ENCODE assay signal across 21 cellular contexts in the genomic region with DNA sequence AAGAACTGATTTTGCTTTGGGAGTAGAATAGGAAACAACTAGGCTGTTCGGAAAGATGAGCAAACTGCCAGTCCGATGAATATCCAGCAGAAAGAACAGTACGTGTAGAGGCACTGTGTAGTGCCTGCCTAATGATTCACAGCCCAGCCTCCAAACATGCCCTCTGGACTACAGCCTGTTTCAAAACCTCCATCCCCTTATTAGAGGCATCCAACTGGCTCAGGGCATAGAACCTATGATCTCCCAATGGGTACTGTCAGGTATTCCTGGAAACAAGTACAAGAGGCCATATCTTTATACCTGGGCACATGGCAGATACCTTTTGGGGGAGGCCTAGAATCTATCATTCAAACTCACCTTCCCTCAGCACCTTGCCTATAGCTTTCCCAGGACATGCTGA. TPM values are rescaled to one million over a fixed set of nuclear protein-coding genes. Genes with fewer than 3 reads are reported as not detected.
DNase-seq lines count a peak whose midpoint lies in the region; ATAC-seq and TF ChIP-seq lines count a peak whose summit lies in the region.
"Had no signal": no experiment of that assay in that cellular context is flagged by ENCODE, and none has a peak within 500 bp of the region (broad histone marks: within the 10 kb centered on the region; RNA-seq: fewer than 3 reads in every experiment).

No MANE protein-coding gene starts in this region.

- 38% methylated on average over 3 of the region's 3 CpGs for WGBS in liver

- H3K27me3 ChIP-seq in left ventricle myocardium inferior (ENCODE audit: low read depth) (no peaks in the 10 kb centered on the region), liver (ENCODE audit: control insufficient read depth in 4 of 4, insufficient read depth in 4 of 4, low read length in 3 of 4) (no peaks in the 10 kb centered on the region), tibial artery (no peaks in the 10 kb centered on the region)
- H3K27me3 ChIP-seq: esophagus squamous epithelium, neural progenitor cell, vagina had no signal

- DNase-seq in left ventricle myocardium inferior (no peak), cardiac septum (ENCODE audit: low spot score) (no peak), tibial artery (no peak), NCI-H510A (lab: John Stamatoyannopoulos, UW) (no peak)
- DNase-seq: activated effector memory CD4-positive, alpha-beta T cell treated with Interleukin-2 at 50 U/mL for 16 hours; central memory CD4-positive, alpha-beta T cell; esophagus squamous epithelium; GF-D8; GOT3; KG1; midbrain; NCI-H1092 treated with DMSO at 0.1 percent for 48 hours; NCI-H2081 treated with DMSO at 0.1 percent for 48 hours; NCI-H446 treated with DMSO at 0.1 percent for 48 hours; NK-92 treated with Interleukin-12 subunit alpha and Interleukin-12 subunit beta, amount 100 ng/mL, for 24 hours; stimulated activated CD4-positive, alpha-beta T cell treated with anti-CD3 and anti-CD28 coated beads, Interleukin-4, amount 100 ng/mL, for 4 hours had no signal

- TF ChIP-seq RAD21 in liver (IDR thresholded peaks at IDR 0.05) = peak; percentile 33 to 48

- H3K9ac ChIP-seq in liver (ENCODE audit: low read depth in 1 of 2, low read length in 2 of 2) = no peak overlapping the region
- H3K9ac ChIP-seq: neural progenitor cell had no signal

- ATAC-seq in GM18870 (IDR thresholded peaks at IDR 0.05; ENCODE audit: unreplicated experiment) = no peak

- H3K36me3 ChIP-seq in left ventricle myocardium inferior = peaks cover 36% of the 10 kb centered on the region
- peaks cover 3 to 48% (median 29%) of the 10 kb centered on the region in 4 donors for H3K36me3 ChIP-seq in liver (ENCODE audit: control insufficient read depth in 4 of 4, insufficient read depth in 3 of 4, low read depth in 1 of 4, low read length in 3 of 4)
- peaks cover 25 to 64% (median 38%) of the 10 kb centered on the region in 3 donors for H3K36me3 ChIP-seq in tibial artery
- H3K36me3 ChIP-seq: neural progenitor cell had no signal

- intact Hi-C loops in left ventricle myocardium inferior (cut with micrococcal nuclease) = no loop called here
- intact Hi-C loops in cardiac septum (cut with DNase I) = no loop called here
- intact Hi-C loops in tibial artery (cut with DNase I; ENCODE audit: low total_unique reads) = no loop called here

- H3K4me3 ChIP-seq in left ventricle myocardium inferior (no peak overlapping the region), liver (ENCODE audit: low read depth in 1 of 3, low read length in 3 of 3) (no peak overlapping the region), tibial artery (no peak overlapping the region)
- H3K4me3 ChIP-seq: esophagus squamous epithelium, neural progenitor cell, prostate gland, vagina had no signal

- H3K4me1 ChIP-seq in left ventricle myocardium inferior = peaks cover 98% of the 10 kb centered on the region
- H3K4me1 ChIP-seq in liver (ENCODE audit: control insufficient read depth in 4 of 4, insufficient read depth in 4 of 4, low read length in 3 of 4) = peaks cover 8 to 41% (median 32%) of the 10 kb centered on the region in 4 donors
- peaks cover 0 to 81% (median 54%) of the 10 kb centered on the region in 4 donors for H3K4me1 ChIP-seq in tibial artery

- no peaks in the 10 kb centered on the region for H3K9me3 ChIP-seq in left ventricle myocardium inferior (replicated peaks)
- no peaks in the 10 kb centered on the region for H3K9me3 ChIP-seq in liver (ENCODE audit: control insufficient read depth in 4 of 4, low read length in 3 of 4)
- no peaks in the 10 kb centered on the region for H3K9me3 ChIP-seq in tibial artery
- H3K9me3 ChIP-seq: esophagus squamous epithelium, prostate gland, vagina had no signal

- H3K27ac ChIP-seq in left ventricle myocardium inferior (replicated peaks) = peak overlapping the region; percentile 83
- H3K27ac ChIP-seq in liver (ENCODE audit: low read depth in 1 of 2, low read length in 2 of 2) = peak overlapping the region; percentile 19 to 68
- peak overlapping the region; percentile 56 to 78 for H3K27ac ChIP-seq in tibial artery
- H3K27ac ChIP-seq: neural progenitor cell had no signal

- TF ChIP-seq CTCF in left ventricle myocardium inferior (IDR thresholded peaks at IDR 0.05; ENCODE audit: borderline replicate concordance) = no peak
- no peak for TF ChIP-seq CTCF in liver (IDR thresholded peaks at IDR 0.05; ENCODE audit: low read depth, low read length, missing input control)
- TF ChIP-seq CTCF in tibial artery (IDR thresholded peaks at IDR 0.05) = no peak

TF ChIP-seq in liver, 16 proteins besides CTCF, POLR2A, EP300 and RAD21:
- peak; percentile 49 to 60 for TF ChIP-seq RXRA (IDR thresholded peaks at IDR 0.05)
- peak; percentile 73 for TF ChIP-seq YY1 (IDR thresholded peaks at IDR 0.05)
- TF ChIP-seq ZBTB33 (IDR thresholded peaks at IDR 0.05) = no peak
- peak; percentile 75 for TF ChIP-seq SP1 (IDR thresholded peaks at IDR 0.05)
- peak; percentile 74 for TF ChIP-seq MAX (IDR thresholded peaks at IDR 0.05)
- TF ChIP-seq NR2F2 (IDR thresholded peaks at IDR 0.05) = no peak
- TF ChIP-seq HNF4A (conservative IDR thresholded peaks at IDR 0.05) = peak; percentile 86
- TF ChIP-seq, protein P1, sequence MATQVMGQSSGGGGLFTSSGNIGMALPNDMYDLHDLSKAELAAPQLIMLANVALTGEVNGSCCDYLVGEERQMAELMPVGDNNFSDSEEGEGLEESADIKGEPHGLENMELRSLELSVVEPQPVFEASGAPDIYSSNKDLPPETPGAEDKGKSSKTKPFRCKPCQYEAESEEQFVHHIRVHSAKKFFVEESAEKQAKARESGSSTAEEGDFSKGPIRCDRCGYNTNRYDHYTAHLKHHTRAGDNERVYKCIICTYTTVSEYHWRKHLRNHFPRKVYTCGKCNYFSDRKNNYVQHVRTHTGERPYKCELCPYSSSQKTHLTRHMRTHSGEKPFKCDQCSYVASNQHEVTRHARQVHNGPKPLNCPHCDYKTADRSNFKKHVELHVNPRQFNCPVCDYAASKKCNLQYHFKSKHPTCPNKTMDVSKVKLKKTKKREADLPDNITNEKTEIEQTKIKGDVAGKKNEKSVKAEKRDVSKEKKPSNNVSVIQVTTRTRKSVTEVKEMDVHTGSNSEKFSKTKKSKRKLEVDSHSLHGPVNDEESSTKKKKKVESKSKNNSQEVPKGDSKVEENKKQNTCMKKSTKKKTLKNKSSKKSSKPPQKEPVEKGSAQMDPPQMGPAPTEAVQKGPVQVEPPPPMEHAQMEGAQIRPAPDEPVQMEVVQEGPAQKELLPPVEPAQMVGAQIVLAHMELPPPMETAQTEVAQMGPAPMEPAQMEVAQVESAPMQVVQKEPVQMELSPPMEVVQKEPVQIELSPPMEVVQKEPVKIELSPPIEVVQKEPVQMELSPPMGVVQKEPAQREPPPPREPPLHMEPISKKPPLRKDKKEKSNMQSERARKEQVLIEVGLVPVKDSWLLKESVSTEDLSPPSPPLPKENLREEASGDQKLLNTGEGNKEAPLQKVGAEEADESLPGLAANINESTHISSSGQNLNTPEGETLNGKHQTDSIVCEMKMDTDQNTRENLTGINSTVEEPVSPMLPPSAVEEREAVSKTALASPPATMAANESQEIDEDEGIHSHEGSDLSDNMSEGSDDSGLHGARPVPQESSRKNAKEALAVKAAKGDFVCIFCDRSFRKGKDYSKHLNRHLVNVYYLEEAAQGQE (IDR thresholded peaks at IDR 0.05) = peak; percentile 59
- TF ChIP-seq TAF1 (conservative IDR thresholded peaks at IDR 0.05) = no peak
- TF ChIP-seq FOXA1 (IDR thresholded peaks at IDR 0.05) = no peak
- no peak for TF ChIP-seq FOXA2 (IDR thresholded peaks at IDR 0.05)
- peak in 1 of 2 donors; percentile 67 for TF ChIP-seq JUND (IDR thresholded peaks at IDR 0.05)
- TF ChIP-seq ATF3 (IDR thresholded peaks at IDR 0.05) = no peak
- TF ChIP-seq EGR1 (IDR thresholded peaks at IDR 0.05; ENCODE audit: low read depth in 2 of 2) = peak in 1 of 2 donors; percentile 19
- TF ChIP-seq GABPA (IDR thresholded peaks at IDR 0.05 in 1 of 2, conservative IDR thresholded peaks at IDR 0.05 in 1 of 2) = peak in 1 of 2 donors; percentile 39
- TF ChIP-seq HNF4G (IDR thresholded peaks at IDR 0.05) = peak; percentile 55

RNA-seq across cellular contexts. Expression of gene RRP8, which starts 4.9 kb away (rescaled TPM):
- total RNA-seq in left ventricle myocardium inferior (19.2 TPM), cardiac septum (21.3 TPM), liver (10 to 100 TPM; 10.5 to 11.9 TPM)
- 10 to 100 TPM; 10.3 to 12.6 TPM for polyA plus RNA-seq in liver

RNA-seq across cellular contexts. Expression of gene ILK, which starts 5.0 kb away (rescaled TPM):
- total RNA-seq in left ventricle myocardium inferior (192 TPM), cardiac septum (229 TPM), liver (10 to 100 TPM; 50.5 to 69.1 TPM)
- polyA plus RNA-seq in liver = 10 to 100 TPM; 29.6 to 45.9 TPM

RNA-seq across cellular contexts. Expression of gene TAF10, which starts 13.5 kb away (rescaled TPM):
- total RNA-seq in left ventricle myocardium inferior = 106 TPM
- total RNA-seq in cardiac septum = 126 TPM
- 10 to 100 TPM; 10.5 to 18.8 TPM for total RNA-seq in liver
- polyA plus RNA-seq in liver = 10 to 100 TPM; 44.2 to 58.1 TPM

RNA-seq across cellular contexts. Expression of gene TPP1, which starts 20.7 kb away (rescaled TPM):
- total RNA-seq in left ventricle myocardium inferior (84.2 TPM), cardiac septum (72.0 TPM), liver (100 to 1,000 TPM in 1 of 2 donors, 10 to 100 TPM in 1; 71.3 to 108 TPM)
- 100 to 1,000 TPM in 1 of 2 donors, 10 to 100 TPM in 1; 52.8 to 102 TPM for polyA plus RNA-seq in liver

RNA-seq across cellular contexts. Expression of gene DCHS1, which starts 57.1 kb away (rescaled TPM):
- 9.5 TPM for total RNA-seq in left ventricle myocardium inferior
- total RNA-seq in cardiac septum = 9.2 TPM
- total RNA-seq in liver = 1 to 10 TPM; 8.6 to 8.9 TPM
- 1 to 10 TPM in 1 of 2 donors, under 1 TPM in 1; 0.68 to 3.0 TPM for polyA plus RNA-seq in liver
